Comparison of ENCODE assay signal across 8 cellular contexts in genomic region chr7:104156842-104157277, GRCh38. TPM values are rescaled to one million over a fixed set of nuclear protein-coding genes. Genes with fewer than 3 reads are reported as not detected.
DNase-seq lines count a peak whose midpoint lies in the region; ATAC-seq, FAIRE-seq and TF ChIP-seq lines count a peak whose summit lies in the region.

No MANE protein-coding gene starts in this region.

- peak overlapping the region; percentile 63 for H3K27ac Mint-ChIP-seq in Caco-2 (ENCODE audit: unreplicated experiment)

- H2BK20ac ChIP-seq in IMR-90 (ENCODE audit: low read depth, low read length), result no peak overlapping the region

- ATAC-seq in IMR-90 (ENCODE audit: low read depth) (no peak), GM19467 (IDR thresholded peaks at IDR 0.05; ENCODE audit: unreplicated experiment) (no peak)

- no peak overlapping the region for H3K4me3 ChIP-seq in Caco-2 (ENCODE audit: low read depth, low read length)
- no peak overlapping the region for H3K4me3 ChIP-seq in IMR-90 (ENCODE audit: insufficient read depth, low read depth, low read length)
- H3K4me3 ChIP-seq in transverse colon, result no peak overlapping the region

- CTCF ChIA-PET in Caco-2 (lab: Charles Lee) (no interaction called here), IMR-90 (lab: Yijun Ruan, JAX) (no interaction called here)

- H2BK5ac ChIP-seq in IMR-90 (ENCODE audit: low read depth, low read length, poor library complexity, severe bottlenecking), result no peak overlapping the region

- peak in 1 of 2 experiments; percentile 18 for DNase-seq in Caco-2
- DNase-seq in IMR-90, result peak; percentile 57
- peak; percentile 36 for DNase-seq in RCC 7860 (ENCODE audit: low spot score)
- DNase-seq in fibroblast of peridontal ligament (ENCODE audit: extremely low read depth), result peak; percentile 59
- DNase-seq in transverse colon, result no peak
- DNase-seq in NK-92 treated with Interleukin-12 subunit alpha and Interleukin-12 subunit beta, amount 100 ng/mL, for 24 hours (lab: John Stamatoyannopoulos, UW), result no peak
- no peak for DNase-seq in OCI-M2 (lab: John Stamatoyannopoulos, UW; ENCODE audit: unreplicated experiment)

- H2AFZ ChIP-seq in IMR-90 (replicated peaks; ENCODE audit: low read length, poor library complexity), result no peak overlapping the region

- no peak for TF ChIP-seq EP300 in transverse colon (IDR thresholded peaks at IDR 0.05; ENCODE audit: low read depth)

- H3K79me1 ChIP-seq in IMR-90 (ENCODE audit: low read depth in 1 of 2, low read length in 2 of 2), result no peaks in the 10 kb centered on the region

- no peak overlapping the region for H4K5ac ChIP-seq in IMR-90 (ENCODE audit: low read depth, low read length)

- no peak overlapping the region for H3K4me2 ChIP-seq in IMR-90 (ENCODE audit: low read depth, low read length)

- H2BK15ac ChIP-seq in IMR-90 (ENCODE audit: low read depth, low read length), result no peak overlapping the region

- no peak overlapping the region for H2AK5ac ChIP-seq in IMR-90 (ENCODE audit: low read depth, low read length)

- dilution Hi-C loops in IMR-90 (cut with HindIII; ENCODE audit: low sequenced_read_pairs, unreplicated experiment), result no loop called here

- no peak overlapping the region for H3K56ac ChIP-seq in IMR-90 (ENCODE audit: extremely low read depth, insufficient read depth, low read length)

- H3K4me3 Mint-ChIP-seq in Caco-2 (ENCODE audit: unreplicated experiment), result no peak overlapping the region

- H3K9me3 ChIP-seq in Caco-2 (no peaks in the 10 kb centered on the region), IMR-90 (ENCODE audit: control insufficient read depth, insufficient read depth, low read length) (no peaks in the 10 kb centered on the region), transverse colon (no peaks in the 10 kb centered on the region)

- no peak overlapping the region for H2BK120ac ChIP-seq in IMR-90 (ENCODE audit: low read depth, low read length)

- POLR2A ChIA-PET in Caco-2 (lab: Charles Lee), result no interaction called here
- POLR2A ChIA-PET in IMR-90 (lab: Charles Lee; ENCODE audit: unreplicated experiment), result no interaction called here

- H2AK9ac ChIP-seq in IMR-90 (replicated peaks; ENCODE audit: low read depth, low read length, poor library complexity), result no peak overlapping the region

- peak; percentile 88 for FAIRE-seq in RCC 7860 (lab: Jason Lieb, UNC)

- H3K4me1 ChIP-seq in Caco-2 (peaks cover 9% of the 10 kb centered on the region), IMR-90 (ENCODE audit: control insufficient read depth, insufficient read depth, low read length) (no peaks in the 10 kb centered on the region), transverse colon (no peaks in the 10 kb centered on the region)

- peak; percentile 72 for TF ChIP-seq RAD21 in IMR-90 (IDR thresholded peaks at IDR 0.05; ENCODE audit: low read length)

- H4K20me1 ChIP-seq in IMR-90 (ENCODE audit: insufficient read depth, low read length), result no peaks in the 10 kb centered on the region

- TF ChIP-seq CTCF in Caco-2 (IDR thresholded peaks at IDR 0.05; ENCODE audit: insufficient read depth in 1 of 2, low read depth in 1 of 2, low read length in 1 of 2, severe bottlenecking in 1 of 2, unreplicated experiment in 1 of 2) (peak; percentile 56 to 65), IMR-90 (conservative IDR thresholded peaks at IDR 0.05; ENCODE audit: low read depth, low read length) (peak; percentile 70), transverse colon (IDR thresholded peaks at IDR 0.05) (peak in 4 of 5 experiments; percentile 31 to 42 (median 40))

- H3K36me3 Mint-ChIP-seq in Caco-2 (ENCODE audit: insufficient read depth, unreplicated experiment), result peaks cover 13% of the 10 kb centered on the region

- no CpG with 5 or more reads among the region's 2 CpGs for WGBS in IMR-90 (ENCODE audit: extremely low coverage in 2 of 2, insufficient read length in 1 of 2), 2 experiments
- WGBS in transverse colon (ENCODE audit: low coverage in 1 of 2), 2 donors, result 33 to 49% methylated on average over 2 of the region's 2 CpGs

- H3K4ac ChIP-seq in IMR-90 (ENCODE audit: low read depth, low read length), result no peak overlapping the region

- in situ Hi-C loops in IMR-90 (cut with MboI; ENCODE audit: low sequenced_read_pairs), result loop anchor here (5.0 kb wide), 2 partner anchors 585 to 635 kb away; no protein-coding TSS in a partner anchor
- in situ Hi-C loops in transverse colon (cut with MboI; ENCODE audit: low pct_ligation_motif_present in 1 of 4, low pct_unique_long_range_greater_than_20kb in 1 of 4, low sequenced_read_pairs in 3 of 4), result loop anchor here in 1 of 4 donors (25.0 kb wide), 1 partner anchor 595 kb away; no protein-coding TSS in a partner anchor

- H3K14ac ChIP-seq in IMR-90 (replicated peaks; ENCODE audit: low read depth, low read length), result no peak overlapping the region

- H3K27me3 ChIP-seq in Caco-2 (replicated peaks; ENCODE audit: control insufficient read depth, insufficient read depth, low read length) (no peaks in the 10 kb centered on the region), IMR-90 (ENCODE audit: control insufficient read depth, insufficient read depth, low read length) (no peaks in the 10 kb centered on the region), transverse colon (no peaks in the 10 kb centered on the region)

- no peaks in the 10 kb centered on the region for H3K9me3 Mint-ChIP-seq in Caco-2 (ENCODE audit: unreplicated experiment)

- H3K18ac ChIP-seq in IMR-90 (ENCODE audit: low read depth, low read length), result no peak overlapping the region

- H3K27ac ChIP-seq in IMR-90 (ENCODE audit: insufficient read depth, low read length) (no peak overlapping the region), transverse colon (no peak overlapping the region)

- H3K36me3 ChIP-seq in Caco-2 (ENCODE audit: control insufficient read depth, insufficient read depth, low read length) (no peaks in the 10 kb centered on the region), IMR-90 (ENCODE audit: control insufficient read depth, insufficient read depth, low read length) (peaks cover 3% of the 10 kb centered on the region; the same call in 1 of the 2 replicates), transverse colon (no peaks in the 10 kb centered on the region)

- no peaks in the 10 kb centered on the region for H3K9me1 ChIP-seq in IMR-90 (ENCODE audit: insufficient read depth, low read length)

- H3K23ac ChIP-seq in IMR-90 (ENCODE audit: low read depth, low read length), result no peak overlapping the region

- H3K27me3 Mint-ChIP-seq in Caco-2 (ENCODE audit: insufficient read depth, unreplicated experiment), result no peaks in the 10 kb centered on the region

- TF ChIP-seq POLR2A in IMR-90 (IDR thresholded peaks at IDR 0.05; ENCODE audit: low read depth, low read length), result no peak
- TF ChIP-seq POLR2A in transverse colon (IDR thresholded peaks at IDR 0.05), result no peak

- no peak overlapping the region for H3K9ac ChIP-seq in IMR-90 (ENCODE audit: low read depth, low read length)

- BruUV-seq in Caco-2 (replicated peaks; lab: Mats Ljungman, UMichigan), result no TSS peak
- BruUV-seq in IMR-90 (replicated peaks; lab: Mats Ljungman, UMichigan), result no TSS peak

- no peak overlapping the region for H4K8ac ChIP-seq in IMR-90 (ENCODE audit: low read depth in 2 of 2, low read length in 2 of 2)

- intact Hi-C loops in Caco-2 (cut with micrococcal nuclease; ENCODE audit: unreplicated experiment), result loop anchor here (1.0 to 10.0 kb wide), 4 partner anchors 51 to 710 kb away; partner anchors contain the start of gene SLC26A5
- intact Hi-C loops in IMR-90 (cut with micrococcal nuclease), result loop anchor here (1.0 kb wide), 2 partner anchors 584 to 633 kb away; no protein-coding TSS in a partner anchor
- intact Hi-C loops in transverse colon (cut with DNase I; ENCODE audit: low total_unique reads), result no loop called here

- no peak overlapping the region for H4K91ac ChIP-seq in IMR-90 (ENCODE audit: insufficient read depth, low read depth, low read length)

- H3K4me1 Mint-ChIP-seq in Caco-2 (ENCODE audit: low read depth, unreplicated experiment), result peaks cover 7% of the 10 kb centered on the region

TF ChIP-seq in IMR-90, 13 proteins besides CTCF, POLR2A, EP300 and RAD21:
- no peak for TF ChIP-seq MAZ (IDR thresholded peaks at IDR 0.05; ENCODE audit: borderline replicate concordance, low read depth, low read length)
- peak; percentile 78 for TF ChIP-seq SMC3 (IDR thresholded peaks at IDR 0.05; ENCODE audit: low read depth, low read length)

RNA-seq across cellular contexts. Expression of gene ORC5, which starts 51.0 kb away (rescaled TPM):
- total RNA-seq in Caco-2 (2022) (26.9 and 37.0 TPM in 2 replicates), IMR-90 (2012; rRNA removed) (18.8 and 27.8 TPM in 2 replicates), transverse colon (10 to 100 TPM in 2 of 4 donors, 1 to 10 TPM in 2; 9.0 to 18.7 (median 11.3) TPM)
- polyA plus RNA-seq in IMR-90 (2012; rRNA removed), result 6.5 and 7.9 TPM in 2 replicates
- polyA plus RNA-seq in IMR-90 (2012; cell fraction: cytosol; rRNA removed), result 1.2 and 1.7 TPM in 2 replicates
- polyA plus RNA-seq in IMR-90 (2012; cell fraction: nucleus; rRNA removed; ENCODE audit: low replicate concordance), result 0.65 and 2.9 TPM in 2 replicates

Comparison
In these comparisons a context has a peak if more than half of its experiments do, and no peak if none do; other contexts are left out.
1. DNase-seq: peak in IMR-90 (single experiment), RCC 7860 (single experiment) and fibroblast of peridontal ligament (single experiment); none in transverse colon (single experiment), NK-92 treated with Interleukin-12 subunit alpha and Interleukin-12 subunit beta, amount 100 ng/mL, for 24 hours (single experiment) and OCI-M2 (single experiment).
2. Peak in every context shown above with its lines, with median percentiles within 50 percentile points of each other: CTCF ChIP-seq.